In the genomic region with DNA sequence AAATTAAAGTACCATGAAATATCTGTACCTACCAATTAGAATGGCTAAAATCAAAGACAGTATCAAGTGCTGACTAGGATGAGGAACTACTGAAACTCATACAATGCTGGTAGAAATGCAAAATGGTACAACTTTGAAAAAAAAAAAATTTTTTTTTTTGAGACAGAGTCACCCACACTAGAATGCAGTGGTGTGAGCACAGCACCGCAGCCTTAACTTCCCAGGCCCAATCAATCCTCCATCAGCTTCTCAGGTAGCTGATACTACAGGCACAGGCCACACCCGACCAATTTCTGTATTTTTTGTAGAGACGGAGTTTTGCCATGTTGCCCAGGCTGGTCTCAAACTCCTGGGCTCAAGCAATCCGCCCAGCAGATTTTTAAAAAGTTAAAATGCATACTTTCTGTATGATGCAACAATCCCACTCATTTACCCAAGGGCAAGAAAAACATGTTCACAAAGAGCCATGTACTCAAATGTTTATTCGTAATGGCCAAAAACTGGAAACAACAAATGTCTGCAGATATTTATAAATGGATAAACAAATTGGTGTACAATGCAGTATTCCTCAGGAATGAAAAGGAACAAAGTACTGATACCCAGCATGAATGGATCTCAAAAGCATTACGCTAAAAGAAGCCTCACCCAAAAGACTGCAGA, we compare ENCODE assay signal across 15 cellular contexts. TPM values are rescaled to one million over a fixed set of nuclear protein-coding genes. Genes with fewer than 3 reads are reported as not detected.
A peak's percentile ranks its signal among the peaks of the same experiment; 100 is the strongest.
DNase-seq lines count a peak whose midpoint lies in the region; ATAC-seq, FAIRE-seq and TF ChIP-seq lines count a peak whose summit lies in the region.
"Had no signal": no experiment of that assay in that cellular context is flagged by ENCODE, and none has a peak within 500 bp of the region (broad histone marks: within the 10 kb centered on the region; RNA-seq: fewer than 3 reads in every experiment).

No MANE protein-coding gene starts in this region.

- no peak for ATAC-seq in HG03097 (IDR thresholded peaks at IDR 0.05; ENCODE audit: low FRiP score, unreplicated experiment)
- ATAC-seq in HG02610 (IDR thresholded peaks at IDR 0.05; ENCODE audit: unreplicated experiment) = no peak
- ATAC-seq: upper lobe of right lung had no signal

- H3K9me3 ChIP-seq in SK-N-MC (ENCODE audit: low read depth, low read length) (no peaks in the 10 kb centered on the region; the same call in 1 of the 2 replicates), smooth muscle cell (replicated peaks; ENCODE audit: low read depth) (peaks cover 7% of the 10 kb centered on the region)
- H3K9me3 ChIP-seq: upper lobe of right lung had no signal

- H3K36me3 Mint-ChIP-seq in activated naive CD4-positive, alpha-beta T cell treated with anti-CD3 and anti-CD28 coated beads for 36 hours (ENCODE audit: low read depth) = peaks cover 2% of the 10 kb centered on the region

- no peak overlapping the region for H2AFZ ChIP-seq in smooth muscle cell (ENCODE audit: low read depth)

- H3K4me3 ChIP-seq in SK-N-MC = no peak overlapping the region
- H3K4me3 ChIP-seq in fibroblast of mammary gland (ENCODE audit: control insufficient read depth, low read depth, low read length) = no peak overlapping the region
- no peak overlapping the region for H3K4me3 ChIP-seq in smooth muscle cell
- H3K4me3 ChIP-seq: spleen, upper lobe of right lung had no signal

- WGBS in smooth muscle cell (ENCODE audit: low lambda C conversion rate) = 44% methylated on average over 6 of the region's 6 CpGs

- H3F3A ChIP-seq in smooth muscle cell (ENCODE audit: low read depth) = peaks cover 6% of the 10 kb centered on the region

- FAIRE-seq in HTR-8/SVneo (lab: Jason Lieb, UNC) = no peak

- H3K4me1 ChIP-seq in smooth muscle cell (ENCODE audit: low read depth) = peaks cover 6% of the 10 kb centered on the region

- peaks cover 100% of the 10 kb centered on the region for H3K79me2 ChIP-seq in smooth muscle cell (ENCODE audit: low read depth)

- no peaks in the 10 kb centered on the region for H3K27me3 ChIP-seq in smooth muscle cell (ENCODE audit: low read depth)
- H3K27me3 ChIP-seq: spleen, upper lobe of right lung had no signal

- TF ChIP-seq CTCF in fibroblast of mammary gland (conservative IDR thresholded peaks at IDR 0.05; ENCODE audit: control insufficient read depth, insufficient read depth, low read depth, low read length) (no peak), smooth muscle cell (IDR thresholded peaks at IDR 0.05; ENCODE audit: borderline replicate concordance, insufficient read depth, poor library complexity, severe bottlenecking) (no peak)

- H3K9me3 Mint-ChIP-seq in activated naive CD4-positive, alpha-beta T cell treated with anti-CD3 and anti-CD28 coated beads for 36 hours = peaks cover 2% of the 10 kb centered on the region

- H3K27ac Mint-ChIP-seq in activated naive CD4-positive, alpha-beta T cell treated with anti-CD3 and anti-CD28 coated beads for 36 hours = peak overlapping the region; percentile 50
- H3K27ac Mint-ChIP-seq: nephron; T-helper 1 cell treated with Interleukin-12 subunit alpha and Interleukin-12 subunit beta and Interleukin-4 antibody, amounts not matched to agents 30 μg/mL and 1 μg/mL, for 36 hours had no signal

- H4K20me1 ChIP-seq in smooth muscle cell (ENCODE audit: low read depth) = peaks cover 100% of the 10 kb centered on the region

- H3K27ac ChIP-seq in SK-N-MC (peak overlapping the region; percentile 84), smooth muscle cell (ENCODE audit: low read depth) (peak overlapping the region; percentile 69)
- H3K27ac ChIP-seq: spleen, upper lobe of right lung had no signal

- H3K4me3 Mint-ChIP-seq in activated naive CD4-positive, alpha-beta T cell treated with anti-CD3 and anti-CD28 coated beads for 36 hours = no peak overlapping the region
- H3K4me3 Mint-ChIP-seq: nephron; T-helper 1 cell treated with Interleukin-12 subunit alpha and Interleukin-12 subunit beta and Interleukin-4 antibody, amounts not matched to agents 30 μg/mL and 1 μg/mL, for 36 hours had no signal

- DNase-seq in activated naive CD4-positive, alpha-beta T cell treated with anti-CD3 and anti-CD28 coated beads for 36 hours = no peak
- no peak for DNase-seq in activated naive CD4-positive, alpha-beta T cell treated with anti-CD3 and anti-CD28 coated beads, Interleukin-2, amount 50 U/mL, for 16 hours
- no peak for DNase-seq in SK-N-MC (ENCODE audit: low read depth, low spot score)
- DNase-seq in fibroblast of mammary gland (ENCODE audit: low read depth) = peak; percentile 49
- DNase-seq in smooth muscle cell (lab: John Stamatoyannopoulos, UW; ENCODE audit: unreplicated experiment) = no peak
- no peak for DNase-seq in HTR-8/SVneo (ENCODE audit: insufficient read length, low spot score)
- DNase-seq: anterior cingulate cortex, DND-41, NCI-H146, spleen, upper lobe of right lung had no signal

- intact Hi-C loops in activated naive CD4-positive, alpha-beta T cell treated with anti-CD3 and anti-CD28 coated beads for 36 hours (cut with micrococcal nuclease) = no loop called here

- H3K36me3 ChIP-seq in SK-N-MC (ENCODE audit: insufficient read depth, low read length) = peaks cover 6% of the 10 kb centered on the region; the same call in 1 of the 2 replicates
- H3K36me3 ChIP-seq in smooth muscle cell (ENCODE audit: low read depth) = no peaks in the 10 kb centered on the region
- H3K36me3 ChIP-seq: spleen, upper lobe of right lung had no signal

- CTCF ChIA-PET in activated naive CD4-positive, alpha-beta T cell treated with anti-CD3 and anti-CD28 coated beads for 36 hours (lab: Charles Lee) = no interaction called here

- H3K4me2 ChIP-seq in smooth muscle cell = peak overlapping the region; percentile 62

- H3K9ac ChIP-seq in SK-N-MC (ENCODE audit: insufficient read length) = peak overlapping the region; percentile 4
- peak overlapping the region; percentile 30 for H3K9ac ChIP-seq in smooth muscle cell (ENCODE audit: low read depth)

- H3K4me1 Mint-ChIP-seq in activated naive CD4-positive, alpha-beta T cell treated with anti-CD3 and anti-CD28 coated beads for 36 hours (ENCODE audit: low read depth) = peaks cover 45% of the 10 kb centered on the region

- no peaks in the 10 kb centered on the region for H3K27me3 Mint-ChIP-seq in activated naive CD4-positive, alpha-beta T cell treated with anti-CD3 and anti-CD28 coated beads for 36 hours (ENCODE audit: low read depth)

RNA-seq across cellular contexts. Expression of a gene that starts 8.7 kb away (rescaled TPM):
- total RNA-seq in activated naive CD4-positive, alpha-beta T cell treated with anti-CD3 and anti-CD28 coated beads for 36 hours = 10 to 100 TPM in 1 of 2 experiments, 1 to 10 TPM in 1; 9.6 to 10.7 TPM
- 91.2 and 102 TPM in 2 replicates for total RNA-seq in smooth muscle cell
- 38.9 and 40.1 TPM in 2 replicates for polyA plus RNA-seq in smooth muscle cell
